In the genomic region with DNA sequence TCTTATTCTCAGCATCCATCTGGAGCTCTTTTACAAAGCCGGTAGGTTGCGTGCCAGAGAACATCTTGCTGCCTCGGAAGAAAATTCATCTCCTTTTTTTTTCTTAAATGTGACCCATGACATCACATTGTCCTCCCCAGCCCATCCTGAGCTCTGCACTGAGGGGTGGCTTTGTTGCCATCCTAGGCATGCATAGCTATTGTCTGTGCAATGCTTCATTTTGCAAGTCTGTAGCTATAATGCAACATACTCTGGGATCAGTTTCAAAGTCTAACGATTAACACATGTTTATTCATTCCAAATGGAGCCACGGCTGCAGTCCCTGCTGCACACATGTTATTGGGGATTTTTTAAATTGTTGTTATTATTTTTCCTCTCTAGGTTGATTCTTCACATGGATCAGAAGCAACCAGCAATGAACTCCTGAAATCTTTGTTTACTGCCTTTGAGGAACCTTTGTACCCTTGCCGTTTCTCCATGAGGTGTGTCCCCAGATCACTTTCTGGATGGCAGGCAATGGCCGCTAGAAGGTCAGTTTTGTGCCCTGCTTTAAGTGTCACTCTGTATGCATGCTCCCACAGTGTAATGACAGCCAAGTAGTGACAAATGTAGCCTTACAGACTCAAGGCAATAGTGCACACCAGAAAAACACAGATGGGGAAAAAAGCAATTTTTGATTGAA, we compare ENCODE assay signal across 17 cellular contexts. TPM values are rescaled to one million over a fixed set of nuclear protein-coding genes. Genes with fewer than 3 reads are reported as not detected.
DNase-seq lines count a peak whose midpoint lies in the region; ATAC-seq and TF ChIP-seq lines count a peak whose summit lies in the region.
"Had no signal": no experiment of that assay in that cellular context is flagged by ENCODE, and none has a peak within 500 bp of the region (broad histone marks: within the 10 kb centered on the region; RNA-seq: fewer than 3 reads in every experiment).

No MANE protein-coding gene starts in this region.

- H3K9me3 ChIP-seq in IMR-90 (ENCODE audit: control insufficient read depth, insufficient read depth, low read length) (no peaks in the 10 kb centered on the region), neural progenitor cell (ENCODE audit: low read depth) (no peaks in the 10 kb centered on the region)

- H2AK5ac ChIP-seq in IMR-90 (ENCODE audit: low read depth, low read length) = peak overlapping the region; percentile 20; the same call in 1 of the 2 replicates

- no TSS peak for BruUV-seq in IMR-90 (replicated peaks; lab: Mats Ljungman, UMichigan)

- no peaks in the 10 kb centered on the region for H4K20me1 ChIP-seq in IMR-90 (ENCODE audit: insufficient read depth, low read length)
- H4K20me1 ChIP-seq in neural progenitor cell (ENCODE audit: low read depth) = no peaks in the 10 kb centered on the region

- H3K23ac ChIP-seq in IMR-90 (ENCODE audit: low read depth, low read length) = peak overlapping the region; percentile 10; the same call in 1 of the 2 replicates

- H3K79me2 ChIP-seq in neural progenitor cell (ENCODE audit: low read depth) = no peaks in the 10 kb centered on the region

- no peak for TF ChIP-seq CTCF in IMR-90 (conservative IDR thresholded peaks at IDR 0.05; ENCODE audit: low read depth, low read length)
- no peak for TF ChIP-seq CTCF in fibroblast of mammary gland (conservative IDR thresholded peaks at IDR 0.05; ENCODE audit: control insufficient read depth, insufficient read depth, low read depth, low read length)
- TF ChIP-seq CTCF in neural progenitor cell (IDR thresholded peaks at IDR 0.05) = no peak
- TF ChIP-seq CTCF in GM10266 (IDR thresholded peaks at IDR 0.05; ENCODE audit: control insufficient read depth, insufficient read depth, low read depth, missing control alignments) = no peak
- TF ChIP-seq CTCF in mesothelial cell of epicardium (IDR thresholded peaks at IDR 0.05; ENCODE audit: unreplicated experiment) = no peak

- POLR2A ChIA-PET in IMR-90 (lab: Charles Lee; ENCODE audit: unreplicated experiment) = interaction anchor here (0.5 to 0.6 kb wide), 2 partner anchors 136 to 1206 kb away, joined by 3 to 4 read pairs; no protein-coding TSS in a partner anchor

- H2BK20ac ChIP-seq in IMR-90 (ENCODE audit: low read depth, low read length) = peak overlapping the region; percentile 5; the same call in 1 of the 2 replicates

- H3K4me1 ChIP-seq in IMR-90 (ENCODE audit: control insufficient read depth, insufficient read depth, low read length) (peaks cover 13% of the 10 kb centered on the region), neural progenitor cell (peaks cover 20% of the 10 kb centered on the region)

- 0 out of 4 replicates have a peak, but pooled peaks cover 0 to 2% of the 10 kb centered on the region in 2 experiments for H3K79me1 ChIP-seq in IMR-90 (ENCODE audit: low read depth in 1 of 2, low read length in 2 of 2)

- H4K91ac ChIP-seq in IMR-90 (ENCODE audit: insufficient read depth, low read depth, low read length) = no peak overlapping the region

- H3K56ac ChIP-seq in IMR-90 (ENCODE audit: extremely low read depth, insufficient read depth, low read length) = no peak overlapping the region

- H3K18ac ChIP-seq in IMR-90 (ENCODE audit: low read depth, low read length) = peak overlapping the region; percentile 18

- no peak for TF ChIP-seq POLR2A in IMR-90 (IDR thresholded peaks at IDR 0.05; ENCODE audit: low read depth, low read length)

- peak overlapping the region in 1 of 2 experiments; percentile 47; a peak in 1 of 4 replicates for H4K8ac ChIP-seq in IMR-90 (ENCODE audit: low read depth in 2 of 2, low read length in 2 of 2)

- peak overlapping the region; percentile 30 for H3K27ac Mint-ChIP-seq in neural progenitor cell
- H3K27ac Mint-ChIP-seq in mesothelial cell of epicardium = no peak overlapping the region
- H3K27ac Mint-ChIP-seq: activated CD4-positive, alpha-beta memory T cell treated with anti-CD3 and anti-CD28 coated beads for 36 hours; stimulated activated naive B cell treated with anti-CD40 and anti-IgM and Interleukin-4, amounts not matched to agents 10 μg/mL and 1 μg/mL and 100 μg/mL, for 72 hours; T-helper 2 cell treated with Interferon-gamma antibody and Interleukin-4, amounts not matched to agents 5 μg/mL and 100 μg/mL, for 36 hours had no signal

- in situ Hi-C loops in IMR-90 (cut with MboI; ENCODE audit: low sequenced_read_pairs) = no loop called here

- H3K4me3 ChIP-seq in IMR-90 (ENCODE audit: insufficient read depth, low read depth, low read length) (no peak overlapping the region), fibroblast of mammary gland (ENCODE audit: control insufficient read depth, low read depth, low read length) (no peak overlapping the region), neural progenitor cell (no peak overlapping the region)
- H3K4me3 ChIP-seq: K562 had no signal

- H3K4me2 ChIP-seq in IMR-90 (ENCODE audit: low read depth, low read length) (peak overlapping the region; percentile 28), neural progenitor cell (peak overlapping the region; percentile 45)

- no peak overlapping the region for H4K5ac ChIP-seq in IMR-90 (ENCODE audit: low read depth, low read length)

- intact Hi-C loops in IMR-90 (cut with micrococcal nuclease) = no loop called here

- no peaks in the 10 kb centered on the region for H3K9me3 Mint-ChIP-seq in neural progenitor cell
- no peaks in the 10 kb centered on the region for H3K9me3 Mint-ChIP-seq in mesothelial cell of epicardium
- H3K9me3 Mint-ChIP-seq: activated CD4-positive, alpha-beta memory T cell treated with anti-CD3 and anti-CD28 coated beads for 36 hours; T-helper 2 cell treated with Interferon-gamma antibody and Interleukin-4, amounts not matched to agents 5 μg/mL and 100 μg/mL, for 36 hours had no signal

- H3K14ac ChIP-seq in IMR-90 (replicated peaks; ENCODE audit: low read depth, low read length) = 0 out of 2 replicates have a peak overlapping the region, but pooled peaks have one; percentile 17

- peak overlapping the region; percentile 73 for H3K4me3 Mint-ChIP-seq in neural progenitor cell
- H3K4me3 Mint-ChIP-seq in mesothelial cell of epicardium = no peak overlapping the region
- H3K4me3 Mint-ChIP-seq: activated CD4-positive, alpha-beta memory T cell treated with anti-CD3 and anti-CD28 coated beads for 36 hours; stimulated activated naive B cell treated with anti-CD40 and anti-IgM and Interleukin-4, amounts not matched to agents 10 μg/mL and 1 μg/mL and 100 μg/mL, for 72 hours; T-helper 2 cell treated with Interferon-gamma antibody and Interleukin-4, amounts not matched to agents 5 μg/mL and 100 μg/mL, for 36 hours had no signal

- H3K4ac ChIP-seq in IMR-90 (ENCODE audit: low read depth, low read length) = peak overlapping the region; percentile 49

- no peak overlapping the region for H3K9ac ChIP-seq in IMR-90 (ENCODE audit: low read depth, low read length)
- no peak overlapping the region for H3K9ac ChIP-seq in neural progenitor cell

- no peak overlapping the region for H2BK5ac ChIP-seq in IMR-90 (ENCODE audit: low read depth, low read length, poor library complexity, severe bottlenecking)

- CTCF ChIA-PET in IMR-90 (lab: Yijun Ruan, JAX) = no interaction called here

- TF ChIP-seq RAD21 in IMR-90 (IDR thresholded peaks at IDR 0.05; ENCODE audit: low read length) = no peak

- peak overlapping the region; percentile 7; the same call in 1 of the 3 replicates for H2BK15ac ChIP-seq in IMR-90 (ENCODE audit: low read depth, low read length)

- H3K27ac ChIP-seq in IMR-90 (ENCODE audit: insufficient read depth, low read length) = peak overlapping the region; percentile 26; the same call in 1 of the 2 replicates
- no peak overlapping the region for H3K27ac ChIP-seq in neural progenitor cell
- H3K27ac ChIP-seq: brain microvascular endothelial cell had no signal

- H3K36me3 Mint-ChIP-seq in neural progenitor cell (no peaks in the 10 kb centered on the region), mesothelial cell of epicardium (no peaks in the 10 kb centered on the region)
- H3K36me3 Mint-ChIP-seq: activated CD4-positive, alpha-beta memory T cell treated with anti-CD3 and anti-CD28 coated beads for 36 hours; stimulated activated naive B cell treated with anti-CD40 and anti-IgM and Interleukin-4, amounts not matched to agents 10 μg/mL and 1 μg/mL and 100 μg/mL, for 72 hours had no signal

- H3F3A ChIP-seq in neural progenitor cell (ENCODE audit: low read depth) = peaks cover 8% of the 10 kb centered on the region

- 0% methylated on average over 1 of the region's 7 CpGs; no CpG with 5 or more reads in 1 of the 2 experiments for WGBS in IMR-90 (ENCODE audit: extremely low coverage in 2 of 2, insufficient read length in 1 of 2), 2 experiments

- peaks cover 46% of the 10 kb centered on the region for H3K4me1 Mint-ChIP-seq in neural progenitor cell
- H3K4me1 Mint-ChIP-seq in mesothelial cell of epicardium = peaks cover 44% of the 10 kb centered on the region
- H3K4me1 Mint-ChIP-seq: stimulated activated naive B cell treated with anti-CD40 and anti-IgM and Interleukin-4, amounts not matched to agents 10 μg/mL and 1 μg/mL and 100 μg/mL, for 72 hours had no signal

- no peak overlapping the region for H2AK9ac ChIP-seq in IMR-90 (replicated peaks; ENCODE audit: low read depth, low read length, poor library complexity)

- peaks cover 5% of the 10 kb centered on the region for H3K27me3 Mint-ChIP-seq in neural progenitor cell (ENCODE audit: insufficient read depth, low read depth)
- no peaks in the 10 kb centered on the region for H3K27me3 Mint-ChIP-seq in mesothelial cell of epicardium (ENCODE audit: low read depth)

- DNase-seq in AG20443 (ENCODE audit: low spot score) = peak; percentile 91
- DNase-seq in IMR-90 = peak; percentile 86
- DNase-seq in fibroblast of mammary gland (ENCODE audit: low read depth) = peak; percentile 98
- DNase-seq in neural progenitor cell (ENCODE audit: low spot score) = peak; percentile 18
- DNase-seq in GM10266 (ENCODE audit: extremely low spot score) = no peak
- no peak for DNase-seq in mesothelial cell of epicardium (ENCODE audit: low spot score in 2 of 2, unreplicated experiment in 2 of 2)
- DNase-seq: activated CD4-positive, alpha-beta memory T cell treated with anti-CD3 and anti-CD28 coated beads for 36 hours; brain microvascular endothelial cell; NCI-H1436 treated with DMSO at 0.1 percent for 48 hours; NCI-H526 treated with DMSO at 0.1 percent for 48 hours; RPMI8226; stimulated activated CD4-positive, alpha-beta T cell treated with anti-CD3 and anti-CD28 coated beads, Interleukin-2, amount 100 ng/mL, for 48 hours; stimulated activated naive B cell treated with anti-CD40 and anti-IgM and Interleukin-4, amounts not matched to agents 10 μg/mL and 1 μg/mL and 100 μg/mL, for 72 hours had no signal

- dilution Hi-C loops in IMR-90 (cut with HindIII; ENCODE audit: low sequenced_read_pairs, unreplicated experiment) = no loop called here

- peak; percentile 86 for ATAC-seq in IMR-90 (ENCODE audit: low read depth)
- no peak for ATAC-seq in HG02588 (IDR thresholded peaks at IDR 0.05; ENCODE audit: unreplicated experiment)
- no peak for ATAC-seq in HG03439 (IDR thresholded peaks at IDR 0.05; ENCODE audit: unreplicated experiment)
- ATAC-seq: K562; stimulated activated naive B cell treated with anti-CD40 and anti-IgM and Interleukin-4, amounts not matched to agents 10 μg/mL and 1 μg/mL and 100 μg/mL, for 72 hours had no signal

- H3K9me1 ChIP-seq in IMR-90 (ENCODE audit: insufficient read depth, low read length) = peaks cover 6% of the 10 kb centered on the region; the same call in 1 of the 2 replicates

- peak overlapping the region; percentile 28 for H2AFZ ChIP-seq in IMR-90 (replicated peaks; ENCODE audit: low read length, poor library complexity)
- H2AFZ ChIP-seq in neural progenitor cell (replicated peaks) = no peak overlapping the region

- no peaks in the 10 kb centered on the region for H3K36me3 ChIP-seq in IMR-90 (ENCODE audit: control insufficient read depth, insufficient read depth, low read length)
- no peaks in the 10 kb centered on the region for H3K36me3 ChIP-seq in neural progenitor cell
- H3K36me3 ChIP-seq: brain microvascular endothelial cell had no signal

- no peaks in the 10 kb centered on the region for H3K27me3 ChIP-seq in IMR-90 (ENCODE audit: control insufficient read depth, insufficient read depth, low read length)
- no peaks in the 10 kb centered on the region for H3K27me3 ChIP-seq in neural progenitor cell
- H3K27me3 ChIP-seq: brain microvascular endothelial cell had no signal

- H2BK120ac ChIP-seq in IMR-90 (ENCODE audit: low read depth, low read length) = 0 out of 2 replicates have a peak overlapping the region, but pooled peaks have one; percentile 17

RNA-seq across cellular contexts. Expression of a gene that starts 47.6 kb away (rescaled TPM):
- 191 and 227 TPM in 2 replicates for total RNA-seq in IMR-90 (2012; rRNA removed)
- polyA plus RNA-seq in IMR-90 (2012; rRNA removed) = 87.5 and 108 TPM in 2 replicates
- 35.8 and 44.6 TPM in 2 replicates for polyA plus RNA-seq in IMR-90 (2012; cell fraction: cytosol; rRNA removed)
- 31.3 and 126 TPM in 2 replicates for polyA plus RNA-seq in IMR-90 (2012; cell fraction: nucleus; rRNA removed; ENCODE audit: low replicate concordance)
- 1.9 and 2.0 TPM in 2 replicates for total RNA-seq in neural progenitor cell (ENCODE audit: low replicate concordance)
- total RNA-seq in mesothelial cell of epicardium = 44.8 to 51.2 TPM (median 47.7 TPM) in 3 replicates

Comparison
In these comparisons a context has a peak if more than half of its experiments do, and no peak if none do; other contexts are left out.
1. DNase-seq: peak in AG20443 (single experiment), IMR-90 (single experiment), fibroblast of mammary gland (single experiment) and neural progenitor cell (single experiment); none in GM10266 (single experiment) and mesothelial cell of epicardium (0 of 2).
2. RNA of a gene that starts 47.6 kb away (total RNA-seq): 191 to 227 TPM in IMR-90 and 44.8 to 51.2 TPM in mesothelial cell of epicardium; 1.9 to 2.0 TPM in neural progenitor cell; every median in the first group is over 10 times any median in the second.